In the genomic region with DNA sequence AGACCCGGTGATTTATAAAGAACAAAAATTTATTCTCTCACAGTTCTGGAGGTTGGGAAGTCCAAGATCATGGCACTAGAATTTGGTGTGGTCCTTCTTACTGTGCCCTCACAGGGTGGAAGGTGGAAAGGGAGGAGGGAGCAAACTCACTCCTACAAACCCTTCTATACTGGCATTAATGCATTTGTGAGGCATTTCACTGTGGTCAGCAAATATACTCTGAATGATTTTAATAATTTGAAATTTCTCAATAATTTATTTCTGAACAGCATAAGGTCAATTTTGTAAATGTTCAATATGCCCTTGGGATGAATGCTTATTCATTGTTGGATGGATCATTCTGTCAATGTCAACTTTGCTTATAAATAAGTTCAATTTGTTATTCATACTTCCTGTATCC, we compare ENCODE assay signal across 11 cellular contexts.
"Had no signal": no experiment of that assay in that cellular context is flagged by ENCODE, and none has a peak within 500 bp of the region (broad histone marks: within the 10 kb centered on the region; RNA-seq: fewer than 3 reads in every experiment).

No MANE protein-coding gene starts in this region.

- H2AFZ ChIP-seq: GM23248, GM23338 had no signal

- H3K36me3 ChIP-seq: HAP-1 had no signal

- H3K9me3 ChIP-seq: HAP-1 had no signal

- FAIRE-seq: H1, H54 had no signal

- H3K4me2 ChIP-seq: GM23338 had no signal

- ATAC-seq: GM23338, HCT116 had no signal

- H3K27ac ChIP-seq: GM23248 had no signal

- DNase-seq: GM23248, GOT3, H7, H9, HCEC 1CT, HFFc6 had no signal

- H3K9ac ChIP-seq: GM23248 had no signal

- H3K4me1 ChIP-seq: HAP-1 had no signal

- H3K4me3 ChIP-seq: GM23248, GM23338, HAP-1 had no signal
